ENCODE assay signal across 22 cellular contexts in the genomic region with DNA sequence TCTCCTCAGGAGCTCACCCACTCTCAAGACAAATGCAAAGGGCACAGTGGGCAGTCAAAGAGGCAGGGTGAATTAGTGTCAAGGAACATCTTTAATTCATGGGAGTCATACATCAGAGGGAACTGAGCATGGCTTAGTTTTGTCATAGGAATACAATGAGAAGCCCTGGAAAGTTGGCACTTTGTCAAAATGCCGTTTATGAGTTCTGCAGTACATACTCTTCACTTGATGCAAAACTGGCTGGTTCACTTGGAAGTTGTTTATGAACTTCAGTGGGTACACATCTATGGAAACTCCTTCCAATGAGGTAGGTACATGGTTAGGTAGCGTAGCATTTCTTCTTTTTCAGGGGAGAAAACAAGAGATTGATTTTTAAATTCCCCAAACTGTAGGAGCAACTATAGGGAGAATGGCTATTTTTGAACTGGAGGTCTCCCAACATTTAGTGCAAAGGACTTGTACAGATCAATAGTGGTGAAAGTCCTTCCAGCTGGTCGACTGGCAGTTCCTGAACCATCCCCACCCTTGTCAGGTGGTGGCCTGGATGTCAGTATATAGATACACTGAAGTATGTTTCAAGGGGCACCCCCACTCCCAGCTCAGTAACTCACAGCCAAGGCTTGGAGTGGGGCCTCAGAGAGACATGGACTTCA.
"Had no signal": no experiment of that assay in that cellular context is flagged by ENCODE, and none has a peak within 500 bp of the region (broad histone marks: within the 10 kb centered on the region; RNA-seq: fewer than 3 reads in every experiment).

No MANE protein-coding gene starts in this region.

- H3K4me2 ChIP-seq: neural progenitor cell had no signal

- H3K36me3 ChIP-seq: neural progenitor cell, spleen, thoracic aorta, uterus had no signal

- H3K27me3 ChIP-seq: dorsolateral prefrontal cortex, neural progenitor cell, spleen, uterus had no signal

- H3K4me3 ChIP-seq: coronary artery, dorsolateral prefrontal cortex, neural progenitor cell, spleen, thoracic aorta, uterus had no signal

- H3K27ac ChIP-seq: coronary artery, dorsolateral prefrontal cortex, neural progenitor cell, spleen, thoracic aorta, uterus had no signal

- H3K9ac ChIP-seq: neural progenitor cell had no signal

- H2AFZ ChIP-seq: neural progenitor cell had no signal

- H3K4me1 ChIP-seq: spleen, uterus had no signal

- ATAC-seq: activated CD4-positive, alpha-beta T cell treated with anti-CD3 and anti-CD28 coated beads for 36 hours; left ventricle myocardium superior; naive thymus-derived CD8-positive, alpha-beta T cell; right cardiac atrium had no signal

- DNase-seq: activated CD4-positive, alpha-beta T cell treated with anti-CD3 and anti-CD28 coated beads for 36 hours; activated CD4-positive, alpha-beta T cell treated with anti-CD3 and anti-CD28 coated beads, Interleukin-2, amount 50 U/mL, for 4 hours; activated CD4-positive, CD25-positive, alpha-beta regulatory T cell; activated effector memory CD4-positive, alpha-beta T cell treated with Interleukin-2 at 50 U/mL for 16 hours; activated naive CD4-positive, alpha-beta T cell treated with Interleukin-2 at 50 U/mL for 16 hours; activated T-cell treated with anti-CD3 and anti-CD28 coated beads for 4 hours; anterior cingulate cortex; dorsolateral prefrontal cortex; effector memory CD4-positive, alpha-beta T cell; foreskin melanocyte; left ventricle myocardium superior; mammary epithelial cell; naive thymus-derived CD8-positive, alpha-beta T cell; occipital lobe; right cardiac atrium; spleen; stimulated activated naive CD4-positive, alpha-beta T cell treated with Interleukin-2 at 50 U/mL for 16 hours; uterus had no signal

- H3K9me3 ChIP-seq: spleen, thoracic aorta, uterus had no signal

- FAIRE-seq: islet of Langerhans had no signal
